In the genomic region with DNA sequence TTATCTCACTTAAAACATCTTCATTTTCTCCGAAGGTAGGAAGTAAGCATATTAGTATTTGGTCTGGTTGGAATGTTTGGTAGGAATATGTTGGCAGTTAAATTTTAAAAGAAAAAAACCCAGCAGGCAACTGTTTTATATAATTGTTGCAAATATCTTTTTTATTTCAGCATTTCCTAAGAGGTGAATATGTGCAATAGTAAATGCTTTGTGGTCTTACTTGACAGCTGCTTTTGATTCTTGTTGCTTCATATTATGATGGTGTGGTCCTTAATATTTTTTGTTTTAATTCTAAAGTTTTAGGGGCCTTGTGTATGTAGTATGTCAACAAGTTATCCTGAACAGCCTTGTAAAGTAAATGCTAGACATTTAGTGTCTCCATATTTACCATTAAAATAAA, we compare ENCODE assay signal across 13 cellular contexts. TPM values are rescaled to one million over a fixed set of nuclear protein-coding genes. Genes with fewer than 3 reads are reported as not detected.
DNase-seq lines count a peak whose midpoint lies in the region; ATAC-seq lines count a peak whose summit lies in the region.
"Had no signal": no experiment of that assay in that cellular context is flagged by ENCODE, and none has a peak within 500 bp of the region (broad histone marks: within the 10 kb centered on the region; RNA-seq: fewer than 3 reads in every experiment).

No MANE protein-coding gene starts in this region.

- POLR2A ChIA-PET in activated CD4-positive, alpha-beta T cell treated with anti-CD3 and anti-CD28 coated beads, Interleukin-2, amount 10 ng/mL, durations not matched to agents 7 days and 5 days (lab: Charles Lee), result interaction anchor here (2.0 to 2.3 kb wide), 2 partner anchors 23 to 118 kb away, joined by 7 to 8 read pairs; a partner anchor contains a TSS

- H3K4me3 ChIP-seq in SK-N-MC, result peak overlapping the region; percentile 62
- peak overlapping the region; percentile 14 for H3K4me3 ChIP-seq in endocrine pancreas (ENCODE audit: control insufficient read depth, insufficient read depth, low read length)
- H3K4me3 ChIP-seq: lung had no signal

- H3K36me3 ChIP-seq in SK-N-MC (ENCODE audit: insufficient read depth, low read length), result peaks cover 25% of the 10 kb centered on the region
- no peaks in the 10 kb centered on the region for H3K36me3 ChIP-seq in endocrine pancreas (ENCODE audit: control insufficient read depth, insufficient read depth, low read length)

- H3K4me3 Mint-ChIP-seq in activated CD4-positive, alpha-beta T cell treated with anti-CD3 and anti-CD28 coated beads, Interleukin-2, amount 10 ng/mL, durations not matched to agents 7 days and 5 days, result peak overlapping the region; percentile 44
- H3K4me3 Mint-ChIP-seq in stimulated activated naive CD8-positive, alpha-beta T cell treated with anti-CD3 and anti-CD28 coated beads, Interleukin-15, amount 100 ng/mL, for 72 hours, result peak overlapping the region; percentile 26 to 82

- H3K9me3 ChIP-seq in SK-N-MC (ENCODE audit: low read depth, low read length) (no peaks in the 10 kb centered on the region), endocrine pancreas (ENCODE audit: control insufficient read depth, low read length) (no peaks in the 10 kb centered on the region)

- peak overlapping the region; percentile 8 for H3K9ac ChIP-seq in SK-N-MC (ENCODE audit: insufficient read length)
- H3K9ac ChIP-seq in endocrine pancreas (ENCODE audit: control insufficient read depth, insufficient read depth, low read length), result no peak overlapping the region

- peak overlapping the region; percentile 87 for H3K27ac ChIP-seq in SK-N-MC

- no peaks in the 10 kb centered on the region for H3K27me3 Mint-ChIP-seq in activated CD4-positive, alpha-beta T cell treated with anti-CD3 and anti-CD28 coated beads, Interleukin-2, amount 10 ng/mL, durations not matched to agents 7 days and 5 days
- H3K27me3 Mint-ChIP-seq in stimulated activated naive CD8-positive, alpha-beta T cell treated with anti-CD3 and anti-CD28 coated beads, Interleukin-15, amount 100 ng/mL, for 72 hours, result no peaks in the 10 kb centered on the region

- H3K9me3 Mint-ChIP-seq in activated CD4-positive, alpha-beta T cell treated with anti-CD3 and anti-CD28 coated beads, Interleukin-2, amount 10 ng/mL, durations not matched to agents 7 days and 5 days, result no peaks in the 10 kb centered on the region
- H3K9me3 Mint-ChIP-seq in stimulated activated naive CD8-positive, alpha-beta T cell treated with anti-CD3 and anti-CD28 coated beads, Interleukin-15, amount 100 ng/mL, for 72 hours, result no peaks in the 10 kb centered on the region

- H3K4me1 ChIP-seq in endocrine pancreas (ENCODE audit: control insufficient read depth, insufficient read depth, low read length), result peaks cover 11% of the 10 kb centered on the region

- no peaks in the 10 kb centered on the region for H3K27me3 ChIP-seq in endocrine pancreas (ENCODE audit: control insufficient read depth, insufficient read depth, low read length)

- H3K36me3 Mint-ChIP-seq in activated CD4-positive, alpha-beta T cell treated with anti-CD3 and anti-CD28 coated beads, Interleukin-2, amount 10 ng/mL, durations not matched to agents 7 days and 5 days (ENCODE audit: low read depth), result peaks cover 47% of the 10 kb centered on the region

- peak overlapping the region; percentile 89 for H3K27ac Mint-ChIP-seq in activated CD4-positive, alpha-beta T cell treated with anti-CD3 and anti-CD28 coated beads, Interleukin-2, amount 10 ng/mL, durations not matched to agents 7 days and 5 days
- peak overlapping the region; percentile 12 to 76 for H3K27ac Mint-ChIP-seq in stimulated activated naive CD8-positive, alpha-beta T cell treated with anti-CD3 and anti-CD28 coated beads, Interleukin-15, amount 100 ng/mL, for 72 hours

- peaks cover 56% of the 10 kb centered on the region for H3K4me1 Mint-ChIP-seq in activated CD4-positive, alpha-beta T cell treated with anti-CD3 and anti-CD28 coated beads, Interleukin-2, amount 10 ng/mL, durations not matched to agents 7 days and 5 days
- H3K4me1 Mint-ChIP-seq in stimulated activated naive CD8-positive, alpha-beta T cell treated with anti-CD3 and anti-CD28 coated beads, Interleukin-15, amount 100 ng/mL, for 72 hours, result peaks cover 61% of the 10 kb centered on the region

- DNase-seq in activated CD4-positive, alpha-beta T cell treated with anti-CD3 and anti-CD28 coated beads, Interleukin-2, amount 10 ng/mL, durations not matched to agents 7 days and 5 days, result no peak
- no peak for DNase-seq in activated CD4-positive, alpha-beta T cell treated with anti-CD3 and anti-CD28 coated beads, Interleukin-2, amount 50 U/mL, for 1 hour
- no peak for DNase-seq in SK-N-MC (ENCODE audit: low read depth, low spot score)
- DNase-seq in stimulated activated naive CD8-positive, alpha-beta T cell treated with anti-CD3 and anti-CD28 coated beads, Interleukin-15, amount 100 ng/mL, for 72 hours, result no peak
- no peak for DNase-seq in NCI-H146 treated with DMSO at 0.1 percent for 48 hours (lab: John Stamatoyannopoulos, UW; ENCODE audit: unreplicated experiment)
- no peak for DNase-seq in amygdala (lab: John Stamatoyannopoulos, UW)
- no peak for DNase-seq in HK-2 (ENCODE audit: unreplicated experiment)
- DNase-seq: ACHN, activated gamma-delta T cell, MV-4-11, NCI-H226 had no signal

- no peak for ATAC-seq in stimulated activated naive CD8-positive, alpha-beta T cell treated with anti-CD3 and anti-CD28 coated beads, Interleukin-15, amount 100 ng/mL, for 72 hours

- CTCF ChIA-PET in activated CD4-positive, alpha-beta T cell treated with anti-CD3 and anti-CD28 coated beads, Interleukin-2, amount 10 ng/mL, durations not matched to agents 7 days and 5 days (lab: Charles Lee), result interaction anchor here (0.6 to 1.9 kb wide), 6 partner anchors 8 to 210 kb away, joined by 3 to 9 read pairs (median 4); a partner anchor contains a TSS

RNA-seq across cellular contexts. Expression of a gene that starts 6.3 kb away (rescaled TPM):
- total RNA-seq in activated CD4-positive, alpha-beta T cell treated with anti-CD3 and anti-CD28 coated beads, Interleukin-2, amount 10 ng/mL, durations not matched to agents 7 days and 5 days, result 10 to 100 TPM; 68.9 to 70.4 TPM

RNA-seq across cellular contexts. Expression of a gene that starts 23.1 kb away (rescaled TPM):
- 10 to 100 TPM; 29.9 to 31.0 TPM for total RNA-seq in activated CD4-positive, alpha-beta T cell treated with anti-CD3 and anti-CD28 coated beads, Interleukin-2, amount 10 ng/mL, durations not matched to agents 7 days and 5 days
